In the genomic region with DNA sequence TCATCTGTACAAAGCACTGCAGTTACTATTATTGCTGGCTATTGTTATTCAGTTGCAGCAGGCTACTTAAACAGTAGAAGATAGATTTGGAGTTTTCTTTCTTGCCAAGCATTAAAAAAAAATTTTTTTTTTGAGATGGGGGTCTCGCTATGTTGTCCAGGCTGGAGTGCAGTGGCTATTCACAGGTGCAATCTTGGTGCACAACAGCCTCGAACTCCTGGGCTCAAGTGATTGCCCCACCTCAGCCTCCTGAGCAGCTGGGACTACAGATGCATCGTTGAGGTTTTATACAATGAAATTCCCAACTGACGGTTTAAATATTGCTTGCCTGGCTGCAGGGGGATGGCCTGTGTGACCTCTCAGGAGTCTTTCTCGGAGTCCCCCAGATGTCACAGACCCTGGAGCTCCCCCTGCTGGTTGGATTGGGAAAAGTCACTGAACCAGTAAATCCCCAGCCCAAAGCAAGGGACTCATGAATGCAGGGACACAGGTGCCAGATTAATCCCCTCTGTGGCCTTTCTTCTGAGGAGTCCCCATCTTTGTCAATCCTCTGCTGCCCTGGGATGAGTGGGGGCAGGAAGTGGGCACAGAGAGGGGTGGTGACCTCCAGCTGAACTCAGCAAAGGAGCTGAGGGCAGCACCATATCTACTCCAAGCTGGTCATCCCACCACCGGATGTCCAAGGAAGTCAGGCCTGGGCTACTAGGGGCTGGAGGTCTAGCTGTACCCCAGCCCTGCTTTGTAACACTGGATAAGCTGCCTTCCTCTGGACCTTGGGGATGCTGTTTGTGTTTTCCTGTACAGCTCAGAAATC, we compare ENCODE assay signal across 8 cellular contexts.
DNase-seq lines count a peak whose midpoint lies in the region; ATAC-seq and TF ChIP-seq lines count a peak whose summit lies in the region.

No MANE protein-coding gene starts in this region.

- H3K9me3 ChIP-seq in CD8-positive, alpha-beta memory T cell (ENCODE audit: low read length): no peaks in the 10 kb centered on the region
- no peaks in the 10 kb centered on the region for H3K9me3 ChIP-seq in SU-DHL-6 (ENCODE audit: insufficient read depth, low read length)
- H3K9me3 ChIP-seq in adipocyte (ENCODE audit: control insufficient read depth, low read length): no peaks in the 10 kb centered on the region

- H3K36me3 Mint-ChIP-seq in CD8-positive, alpha-beta memory T cell: no peaks in the 10 kb centered on the region

- CTCF ChIA-PET in CD8-positive, alpha-beta memory T cell (lab: Charles Lee): interaction anchor here (0.8 to 6.8 kb wide), 27 partner anchors 8 to 643 kb away, joined by 3 to 117 read pairs (median 3); a partner anchor contains a TSS

- no peak overlapping the region for H3K27ac ChIP-seq in CD8-positive, alpha-beta memory T cell (ENCODE audit: low read depth, low read length)
- no peak overlapping the region for H3K27ac ChIP-seq in SU-DHL-6 (ENCODE audit: low read depth, low read length)

- no peak overlapping the region for H3K9ac ChIP-seq in SU-DHL-6 (ENCODE audit: low read length)
- no peak overlapping the region for H3K9ac ChIP-seq in adipocyte (ENCODE audit: low read length)

- no peak overlapping the region for H3K4me2 ChIP-seq in SU-DHL-6 (ENCODE audit: low read depth, low read length, poor library complexity, severe bottlenecking)

- no peak overlapping the region for H3K27ac Mint-ChIP-seq in CD8-positive, alpha-beta memory T cell

- no peaks in the 10 kb centered on the region for H3K27me3 ChIP-seq in CD8-positive, alpha-beta memory T cell (ENCODE audit: insufficient read depth, low read length, poor library complexity, severe bottlenecking)
- H3K27me3 ChIP-seq in SU-DHL-6 (ENCODE audit: low read length): no peaks in the 10 kb centered on the region
- H3K27me3 ChIP-seq in adipocyte (replicated peaks; ENCODE audit: control insufficient read depth, insufficient read depth, low read length): peaks cover 32% of the 10 kb centered on the region

- H3F3A ChIP-seq in SU-DHL-6 (ENCODE audit: insufficient read depth): no peaks in the 10 kb centered on the region

- DNase-seq in CD8-positive, alpha-beta memory T cell: peak; percentile 51 to 85 (median 71)
- DNase-seq in HUDEP-2 (lab: John Stamatoyannopoulos, UW; ENCODE audit: unreplicated experiment in 76 of 76): peak in 57 of 76 experiments; percentile 2 to 71 (median 43)
- peak; percentile 73 for DNase-seq in adipocyte (ENCODE audit: low read depth)
- DNase-seq in left cardiac atrium: peak; percentile 73
- DNase-seq in putamen (ENCODE audit: low spot score): peak; percentile 69

- no peak overlapping the region for H3K4me3 Mint-ChIP-seq in CD8-positive, alpha-beta memory T cell

- H3K4me1 Mint-ChIP-seq in CD8-positive, alpha-beta memory T cell: no peaks in the 10 kb centered on the region

- H3K79me2 ChIP-seq in SU-DHL-6 (ENCODE audit: insufficient read depth, low read length): no peaks in the 10 kb centered on the region

- H3K9me3 Mint-ChIP-seq in CD8-positive, alpha-beta memory T cell: no peaks in the 10 kb centered on the region

- no peaks in the 10 kb centered on the region for H3K9me2 ChIP-seq in SU-DHL-6 (replicated peaks; ENCODE audit: insufficient read depth, low read length)

- no peaks in the 10 kb centered on the region for H3K36me3 ChIP-seq in CD8-positive, alpha-beta memory T cell (ENCODE audit: insufficient read depth, low read length)
- H3K36me3 ChIP-seq in SU-DHL-6 (ENCODE audit: low read length) (no peaks in the 10 kb centered on the region), adipocyte (ENCODE audit: control insufficient read depth, insufficient read depth, low read length, severe bottlenecking) (no peaks in the 10 kb centered on the region)

- H4K20me1 ChIP-seq in SU-DHL-6 (ENCODE audit: low read depth, low read length): no peaks in the 10 kb centered on the region

- intact Hi-C loops in left cardiac atrium (cut with DNase I): loop anchor here (1.0 to 10.0 kb wide), 4 partner anchors 173 to 258 kb away; a partner anchor contains a TSS

- POLR2A ChIA-PET in CD8-positive, alpha-beta memory T cell (lab: Charles Lee): no interaction called here

- peak; percentile 70 for TF ChIP-seq CTCF in SU-DHL-6 (IDR thresholded peaks at IDR 0.05; ENCODE audit: insufficient read depth, low read length, poor library complexity, severe bottlenecking)

- no peak overlapping the region for H2AFZ ChIP-seq in SU-DHL-6 (ENCODE audit: low read depth, low read length, severe bottlenecking)

- no peak overlapping the region for H3K4me3 ChIP-seq in CD8-positive, alpha-beta memory T cell (ENCODE audit: low read length)
- H3K4me3 ChIP-seq in SU-DHL-6 (ENCODE audit: insufficient read depth, low read length, poor library complexity, severe bottlenecking): no peak overlapping the region
- H3K4me3 ChIP-seq in adipocyte (ENCODE audit: low read length): no peak overlapping the region

- H3K27me3 Mint-ChIP-seq in CD8-positive, alpha-beta memory T cell: peaks cover 1 to 3% of the 10 kb centered on the region in 2 donors

- ATAC-seq in left cardiac atrium: peak; percentile 60 to 63
- ATAC-seq in HG03135 (IDR thresholded peaks at IDR 0.05; ENCODE audit: unreplicated experiment): no peak
- ATAC-seq in GM19035 (IDR thresholded peaks at IDR 0.05; ENCODE audit: unreplicated experiment): no peak

- H3K4me1 ChIP-seq in CD8-positive, alpha-beta memory T cell (ENCODE audit: insufficient read depth, low read length): no peaks in the 10 kb centered on the region
- H3K4me1 ChIP-seq in adipocyte (ENCODE audit: control insufficient read depth, insufficient read depth, low read length): peaks cover 2% of the 10 kb centered on the region

Comparison
In these comparisons a context has a peak if more than half of its experiments do, and no peak if none do; other contexts are left out.
1. ATAC-seq: peak in left cardiac atrium (2 of 2); none in HG03135 (single experiment) and GM19035 (single experiment).
2. Peak in every context shown above with its lines, with median percentiles within 50 percentile points of each other: DNase-seq.